17 cellular contexts compared by ENCODE assay signal in genomic region chr22:33971561-33971961, GRCh38. TPM values are rescaled to one million over a fixed set of nuclear protein-coding genes. Genes with fewer than 3 reads are reported as not detected.
DNase-seq lines count a peak whose midpoint lies in the region; ATAC-seq and TF ChIP-seq lines count a peak whose summit lies in the region.
"Had no signal": no experiment of that assay in that cellular context is flagged by ENCODE, and none has a peak within 500 bp of the region (broad histone marks: within the 10 kb centered on the region; RNA-seq: fewer than 3 reads in every experiment).

No MANE protein-coding gene starts in this region.

- peak overlapping the region; percentile 41 for H3K27ac Mint-ChIP-seq in nephron progenitor cell

- TF ChIP-seq CTCF in gastroesophageal sphincter (IDR thresholded peaks at IDR 0.05) (no peak), nephron progenitor cell (IDR thresholded peaks at IDR 0.05) (no peak), mucosa of descending colon (IDR thresholded peaks at IDR 0.05) (no peak), GM10266 (IDR thresholded peaks at IDR 0.05; ENCODE audit: control insufficient read depth, insufficient read depth, low read depth, missing control alignments) (no peak)

- DNase-seq in COLO829 (ENCODE audit: low spot score) (peak; percentile 99), SJCRH30 (peak; percentile 86 to 92), nephron progenitor cell (no peak), mucosa of descending colon (no peak), GM10266 (ENCODE audit: extremely low spot score) (no peak)
- DNase-seq in central memory CD4-positive, alpha-beta T cell: no peak
- no peak for DNase-seq in stimulated activated CD4-positive, alpha-beta T cell treated with anti-CD3 and anti-CD28 coated beads, Interleukin-12 subunit alpha, Interleukin-12 subunit beta, amount 100 ng/mL, for 4 hours
- DNase-seq: activated CD8-positive, alpha-beta memory T cell treated with anti-CD3 and anti-CD28 coated beads, Interleukin-2, amount 50 U/mL, for 4 hours; activated naive CD4-positive, alpha-beta T cell; COR-L47; effector memory CD4-positive, alpha-beta T cell; GDM1; NCI-H2029 treated with DMSO at 0.1 percent for 48 hours; NCI-H82; psoas muscle had no signal

- H3K27ac ChIP-seq in SJCRH30 (peak overlapping the region; percentile 68), gastroesophageal sphincter (no peak overlapping the region)
- H3K27ac ChIP-seq: psoas muscle, thoracic aorta had no signal

- ATAC-seq in gastroesophageal sphincter: peak; percentile 22
- ATAC-seq in mucosa of descending colon: no peak
- ATAC-seq: psoas muscle had no signal

- H3K4me1 ChIP-seq in SJCRH30 (peaks cover 14% of the 10 kb centered on the region), gastroesophageal sphincter (no peaks in the 10 kb centered on the region), mucosa of descending colon (ENCODE audit: low read depth) (no peaks in the 10 kb centered on the region)
- H3K4me1 ChIP-seq: psoas muscle had no signal

- H3K4me3 Mint-ChIP-seq in nephron progenitor cell: no peak overlapping the region

- H3K36me3 ChIP-seq in SJCRH30 (no peaks in the 10 kb centered on the region), gastroesophageal sphincter (no peaks in the 10 kb centered on the region), mucosa of descending colon (ENCODE audit: low read depth) (no peaks in the 10 kb centered on the region)
- H3K36me3 ChIP-seq: thoracic aorta had no signal

- no peaks in the 10 kb centered on the region for H3K36me3 Mint-ChIP-seq in nephron progenitor cell (ENCODE audit: low read depth)

- no peaks in the 10 kb centered on the region for H3K27me3 Mint-ChIP-seq in nephron progenitor cell (ENCODE audit: low read depth, poor library complexity)

- no peaks in the 10 kb centered on the region for H3K9me3 ChIP-seq in SJCRH30 (replicated peaks)
- H3K9me3 ChIP-seq in gastroesophageal sphincter: no peaks in the 10 kb centered on the region
- no peaks in the 10 kb centered on the region for H3K9me3 ChIP-seq in mucosa of descending colon
- H3K9me3 ChIP-seq: psoas muscle, thoracic aorta had no signal

- H3K4me1 Mint-ChIP-seq in nephron progenitor cell: peaks cover 26% of the 10 kb centered on the region

- TF ChIP-seq POLR2A in gastroesophageal sphincter (IDR thresholded peaks at IDR 0.05): no peak

- WGBS in gastroesophageal sphincter (ENCODE audit: low coverage in 1 of 2), 2 donors: no CpG with 5 or more reads among the region's 4 CpGs

- H3K27me3 ChIP-seq in SJCRH30 (no peaks in the 10 kb centered on the region), gastroesophageal sphincter (peaks cover 5% of the 10 kb centered on the region)

- intact Hi-C loops in mucosa of descending colon (cut with DNase I, micrococcal nuclease): no loop called here

- no peak for TF ChIP-seq EP300 in gastroesophageal sphincter (IDR thresholded peaks at IDR 0.05)

- peaks cover 17% of the 10 kb centered on the region for H3K9me3 Mint-ChIP-seq in nephron progenitor cell

- no peak overlapping the region for H3K4me3 ChIP-seq in SJCRH30
- no peak overlapping the region for H3K4me3 ChIP-seq in gastroesophageal sphincter
- no peak overlapping the region for H3K4me3 ChIP-seq in mucosa of descending colon
- H3K4me3 ChIP-seq: psoas muscle, thoracic aorta had no signal

RNA-seq across cellular contexts. Expression of gene LARGE1, which starts 51.3 kb away (rescaled TPM):
- total RNA-seq in SJCRH30 (2014; rRNA removed; shearing (Covaris generic)): 23.2 and 23.5 TPM in 2 replicates
- total RNA-seq in gastroesophageal sphincter: 10 to 100 TPM; 23.0 to 67.8 (median 48.0) TPM
- total RNA-seq in mucosa of descending colon: 10 to 100 TPM; 29.3 to 93.8 (median 67.7) TPM

Comparison
In these comparisons a context has a peak if more than half of its experiments do, and no peak if none do; other contexts are left out.
1. DNase-seq: peak in COLO829 (single experiment) and SJCRH30 (2 of 2); none in nephron progenitor cell (single experiment), mucosa of descending colon (0 of 3), central memory CD4-positive, alpha-beta T cell (single experiment), GM10266 (single experiment) and stimulated activated CD4-positive, alpha-beta T cell treated with anti-CD3 and anti-CD28 coated beads, Interleukin-12 subunit alpha, Interleukin-12 subunit beta, amount 100 ng/mL, for 4 hours (single experiment).